29 cellular contexts compared by ENCODE assay signal in the genomic region with DNA sequence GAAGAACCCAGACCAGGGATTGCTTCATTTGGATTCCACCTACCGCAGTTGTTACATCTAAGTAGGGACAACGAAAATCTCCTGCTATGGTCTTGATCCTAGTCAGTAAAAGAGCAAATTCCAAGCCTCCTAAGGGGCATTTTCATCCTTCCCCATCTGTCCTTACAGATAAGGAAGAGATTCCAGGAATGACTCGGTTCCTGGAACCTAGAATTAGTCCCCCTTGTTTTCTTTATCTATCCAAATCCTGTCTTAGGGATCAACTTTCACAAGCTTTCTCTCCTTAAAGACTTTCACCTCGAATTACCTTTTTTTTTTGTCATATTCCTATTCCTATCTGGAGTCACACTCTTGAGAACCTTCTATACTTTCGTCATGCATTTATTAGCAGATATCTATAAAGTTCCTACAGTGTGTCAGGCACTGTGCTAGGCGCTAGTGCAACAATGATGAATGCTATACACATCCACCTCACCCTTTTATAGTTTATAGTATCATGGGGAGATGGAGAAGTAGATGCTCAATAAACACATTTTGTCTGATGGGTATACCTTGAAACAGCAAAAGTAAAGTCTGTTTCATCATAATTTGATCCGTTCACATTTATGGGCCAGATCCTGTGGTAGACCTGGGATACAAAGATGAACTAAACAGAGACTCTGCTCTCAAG. TPM values are rescaled to one million over a fixed set of nuclear protein-coding genes. Genes with fewer than 3 reads are reported as not detected.
"Had no signal": no experiment of that assay in that cellular context is flagged by ENCODE, and none has a peak within 500 bp of the region (broad histone marks: within the 10 kb centered on the region; RNA-seq: fewer than 3 reads in every experiment).

No MANE protein-coding gene starts in this region.

- DNase-seq: activated CD4-positive, alpha-beta memory T cell treated with anti-CD3 and anti-CD28 coated beads, Interleukin-2, amount 10 ng/mL, durations not matched to agents 7 days and 5 days; activated CD4-positive, alpha-beta T cell treated with anti-CD3 and anti-CD28 coated beads for 36 hours; activated CD4-positive, alpha-beta T cell treated with anti-CD3 and anti-CD28 coated beads, Interleukin-2, amount 50 U/mL, for 1 hour; activated gamma-delta T cell treated with Interleukin-2 at 50 U/mL for 16 hours; activated naive CD4-positive, alpha-beta T cell treated with anti-CD3 and anti-CD28 coated beads, Interleukin-2, amount 10 ng/mL, durations not matched to agents 7 days and 5 days; activated naive CD8-positive, alpha-beta T cell treated with anti-CD3 and anti-CD28 coated beads, Interleukin-2, amount 10 ng/mL, durations not matched to agents 7 days and 5 days; activated T-cell treated with anti-CD3 and anti-CD28 coated beads for 4 hours; activated T-cell treated with anti-CD3 and anti-CD28 coated beads, Interleukin-2, amount 50 U/mL, for 48 hours; adrenal gland; aorta; caudate nucleus; Karpas-422; NCI-H1048; NCI-H146; NCI-H187 treated with DMSO at 0.1 percent for 48 hours; NCI-H2081 treated with DMSO at 0.1 percent for 48 hours; NCI-H2171; NCI-H2227 treated with DMSO at 0.1 percent for 48 hours; NCI-H446 treated with DMSO at 0.1 percent for 48 hours; NCI-H524 treated with DMSO at 0.1 percent for 48 hours; NCI-H748 treated with DMSO at 0.1 percent for 48 hours; SIG-M5; T-helper 1 cell; WERI-Rb-1 had no signal

- H3K27ac ChIP-seq: adrenal gland, breast epithelium, WERI-Rb-1 had no signal

- H3K27me3 ChIP-seq: adrenal gland, breast epithelium had no signal

- H3K4me3 ChIP-seq: adrenal gland, breast epithelium had no signal

- H3K9me3 ChIP-seq: adrenal gland, breast epithelium had no signal

- H3K36me3 ChIP-seq: adrenal gland, breast epithelium, WERI-Rb-1 had no signal

RNA-seq across cellular contexts. Expression of gene LAMB4, which starts 39.2 kb away (rescaled TPM):
- total RNA-seq: activated CD4-positive, alpha-beta memory T cell treated with anti-CD3 and anti-CD28 coated beads, Interleukin-2, amount 10 ng/mL, durations not matched to agents 7 days and 5 days; activated CD4-positive, alpha-beta T cell treated with anti-CD3 and anti-CD28 coated beads for 36 hours; activated CD8-positive, alpha-beta memory T cell treated with anti-CD3 and anti-CD28 coated beads for 36 hours; activated naive CD8-positive, alpha-beta T cell treated with anti-CD3 and anti-CD28 coated beads, Interleukin-2, amount 10 ng/mL, durations not matched to agents 7 days and 5 days; activated T-helper 17 cell treated with anti-CD3 and anti-CD28 coated beads, Interleukin-2, amount 50 U/mL, for 72 hours; OCI-LY7; T-helper 2 cell treated with Interferon-gamma antibody and Interleukin-4, amounts not matched to agents 100 ng/mL and 5 ng/mL, for 36 hours had no signal
- polyA plus RNA-seq: aorta had no signal
